Comparison of ENCODE assay signal across 9 cellular contexts in the genomic region with DNA sequence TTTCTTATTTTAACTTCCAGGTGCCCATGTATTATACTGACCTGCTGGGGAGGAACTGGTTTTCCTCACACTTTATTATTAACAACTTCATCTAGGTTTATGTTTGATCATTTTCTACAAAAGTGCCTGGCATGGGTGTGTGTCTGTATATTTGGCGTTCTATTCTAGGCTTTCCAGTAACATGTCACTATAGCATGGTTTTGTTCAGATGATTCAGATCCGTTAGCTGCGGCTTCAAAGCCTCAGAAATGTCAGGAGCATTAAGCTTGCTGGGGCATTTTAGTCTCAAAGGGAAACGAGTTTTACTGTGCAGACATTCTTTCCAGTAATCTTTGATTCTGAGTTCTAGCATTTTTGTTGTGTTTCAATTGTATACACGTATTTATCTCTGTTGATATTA. TPM values are rescaled to one million over a fixed set of nuclear protein-coding genes. Genes with fewer than 3 reads are reported as not detected.
DNase-seq lines count a peak whose midpoint lies in the region; ATAC-seq and TF ChIP-seq lines count a peak whose summit lies in the region.
"Had no signal": no experiment of that assay in that cellular context is flagged by ENCODE, and none has a peak within 500 bp of the region (broad histone marks: within the 10 kb centered on the region; RNA-seq: fewer than 3 reads in every experiment).

No MANE protein-coding gene starts in this region.

- POLR2A ChIA-PET in activated CD4-positive, alpha-beta T cell treated with anti-CD3 and anti-CD28 coated beads, Interleukin-2, amount 10 ng/mL, durations not matched to agents 7 days and 5 days (lab: Charles Lee), result interaction anchor here (0.7 kb wide), 1 partner anchor 32 kb away, joined by 3 read pairs; no protein-coding TSS in a partner anchor

- CTCF ChIA-PET in activated CD4-positive, alpha-beta T cell treated with anti-CD3 and anti-CD28 coated beads, Interleukin-2, amount 10 ng/mL, durations not matched to agents 7 days and 5 days (lab: Charles Lee), result interaction anchor here (1.2 to 2.1 kb wide), 3 partner anchors 11 to 93 kb away, joined by 3 to 7 read pairs (median 4); no protein-coding TSS in a partner anchor
- CTCF ChIA-PET in Calu3 (lab: Charles Lee), result no interaction called here

- peak overlapping the region; percentile 89 for H3K4me3 Mint-ChIP-seq in activated CD4-positive, alpha-beta T cell treated with anti-CD3 and anti-CD28 coated beads, Interleukin-2, amount 10 ng/mL, durations not matched to agents 7 days and 5 days
- no peak overlapping the region for H3K4me3 Mint-ChIP-seq in Calu3 (ENCODE audit: low read depth, unreplicated experiment)

- intact Hi-C loops in Calu3 (cut with micrococcal nuclease; ENCODE audit: unreplicated experiment), result no loop called here

- peaks cover 13% of the 10 kb centered on the region for H3K36me3 Mint-ChIP-seq in activated CD4-positive, alpha-beta T cell treated with anti-CD3 and anti-CD28 coated beads, Interleukin-2, amount 10 ng/mL, durations not matched to agents 7 days and 5 days (ENCODE audit: low read depth)
- H3K36me3 Mint-ChIP-seq in Calu3 (ENCODE audit: insufficient read depth, unreplicated experiment), result peaks cover 35% of the 10 kb centered on the region

- H3K9me3 Mint-ChIP-seq in activated CD4-positive, alpha-beta T cell treated with anti-CD3 and anti-CD28 coated beads, Interleukin-2, amount 10 ng/mL, durations not matched to agents 7 days and 5 days, result no peaks in the 10 kb centered on the region
- no peaks in the 10 kb centered on the region for H3K9me3 Mint-ChIP-seq in Calu3 (ENCODE audit: low read depth, unreplicated experiment)

- DNase-seq in activated CD8-positive, alpha-beta memory T cell treated with anti-CD3 and anti-CD28 coated beads, Interleukin-2, amount 50 U/mL, for 4 hours, result peak; percentile 29
- no peak for DNase-seq in activated CD8-positive, alpha-beta memory T cell treated with anti-CD3 and anti-CD28 coated beads for 24 hours
- peak; percentile 53 for DNase-seq in activated CD4-positive, alpha-beta T cell treated with anti-CD3 and anti-CD28 coated beads, Interleukin-2, amount 10 ng/mL, durations not matched to agents 7 days and 5 days
- peak; percentile 64 to 86 for DNase-seq in foreskin fibroblast
- no peak for DNase-seq in NCI-H1092 treated with DMSO at 0.1 percent for 48 hours (lab: John Stamatoyannopoulos, UW)
- no peak for DNase-seq in Calu3

- ATAC-seq in HG03354 (IDR thresholded peaks at IDR 0.05; ENCODE audit: poor library complexity, severe bottlenecking, unreplicated experiment), result no peak
- ATAC-seq: left colon had no signal

- H3K9me3 ChIP-seq in stomach smooth muscle (ENCODE audit: control insufficient read depth in 2 of 2, low read length in 2 of 2), result no peaks in the 10 kb centered on the region

- H3K4me1 ChIP-seq in stomach smooth muscle (ENCODE audit: control insufficient read depth, insufficient read depth, low read length), result peaks cover 64% of the 10 kb centered on the region

- BruUV-seq in Calu3 (replicated peaks; lab: Mats Ljungman, UMichigan), result no TSS peak

- H3K4me3 ChIP-seq in foreskin fibroblast (ENCODE audit: low read depth in 1 of 2, low read length in 2 of 2) (peak overlapping the region; percentile 70 to 92), stomach smooth muscle (ENCODE audit: low read length in 2 of 2) (peak overlapping the region; percentile 27 to 88)

- peaks cover 74% of the 10 kb centered on the region for H3K4me1 Mint-ChIP-seq in activated CD4-positive, alpha-beta T cell treated with anti-CD3 and anti-CD28 coated beads, Interleukin-2, amount 10 ng/mL, durations not matched to agents 7 days and 5 days
- H3K4me1 Mint-ChIP-seq in Calu3 (ENCODE audit: low read depth, unreplicated experiment), result peaks cover 10% of the 10 kb centered on the region

- peaks cover 5% of the 10 kb centered on the region for H3K27me3 Mint-ChIP-seq in activated CD4-positive, alpha-beta T cell treated with anti-CD3 and anti-CD28 coated beads, Interleukin-2, amount 10 ng/mL, durations not matched to agents 7 days and 5 days
- H3K27me3 Mint-ChIP-seq in Calu3 (ENCODE audit: unreplicated experiment), result no peaks in the 10 kb centered on the region

- peaks cover 0 to 2% of the 10 kb centered on the region in 2 donors for H3K36me3 ChIP-seq in stomach smooth muscle (ENCODE audit: control insufficient read depth in 2 of 2, insufficient read depth in 2 of 2, low read length in 2 of 2)

- TF ChIP-seq CTCF in foreskin fibroblast (IDR thresholded peaks at IDR 0.05; ENCODE audit: low read depth, low read length) (no peak), Calu3 (IDR thresholded peaks at IDR 0.05; ENCODE audit: unreplicated experiment) (no peak)

- peak overlapping the region in 1 of 2 donors; percentile 3 for H3K9ac ChIP-seq in stomach smooth muscle (ENCODE audit: low read length in 2 of 2)

- H3K27me3 ChIP-seq in stomach smooth muscle (ENCODE audit: control insufficient read depth in 1 of 2, insufficient read depth in 2 of 2, low read length in 2 of 2), result no peaks in the 10 kb centered on the region

- peak overlapping the region; percentile 86 for H3K27ac ChIP-seq in stomach smooth muscle (ENCODE audit: low read length)

- peak overlapping the region; percentile 84 for H3K27ac Mint-ChIP-seq in activated CD4-positive, alpha-beta T cell treated with anti-CD3 and anti-CD28 coated beads, Interleukin-2, amount 10 ng/mL, durations not matched to agents 7 days and 5 days
- no peak overlapping the region for H3K27ac Mint-ChIP-seq in Calu3 (ENCODE audit: unreplicated experiment)

RNA-seq across cellular contexts. Expression of a gene that starts 2.3 kb away (rescaled TPM):
- total RNA-seq in activated CD4-positive, alpha-beta T cell treated with anti-CD3 and anti-CD28 coated beads, Interleukin-2, amount 10 ng/mL, durations not matched to agents 7 days and 5 days, result 1 to 10 TPM; 9.1 to 9.9 TPM
- 16.5 and 16.6 TPM in 2 replicates for total RNA-seq in Calu3 (2022)

Comparison
In these comparisons a context has a peak if more than half of its experiments do, and no peak if none do; other contexts are left out.
1. DNase-seq: peak in activated CD8-positive, alpha-beta memory T cell treated with anti-CD3 and anti-CD28 coated beads, Interleukin-2, amount 50 U/mL, for 4 hours (single experiment), activated CD4-positive, alpha-beta T cell treated with anti-CD3 and anti-CD28 coated beads, Interleukin-2, amount 10 ng/mL, durations not matched to agents 7 days and 5 days (single experiment) and foreskin fibroblast (2 of 2); none in activated CD8-positive, alpha-beta memory T cell treated with anti-CD3 and anti-CD28 coated beads for 24 hours (single experiment), NCI-H1092 treated with DMSO at 0.1 percent for 48 hours (single experiment) and Calu3 (single experiment).